In the genomic region with DNA sequence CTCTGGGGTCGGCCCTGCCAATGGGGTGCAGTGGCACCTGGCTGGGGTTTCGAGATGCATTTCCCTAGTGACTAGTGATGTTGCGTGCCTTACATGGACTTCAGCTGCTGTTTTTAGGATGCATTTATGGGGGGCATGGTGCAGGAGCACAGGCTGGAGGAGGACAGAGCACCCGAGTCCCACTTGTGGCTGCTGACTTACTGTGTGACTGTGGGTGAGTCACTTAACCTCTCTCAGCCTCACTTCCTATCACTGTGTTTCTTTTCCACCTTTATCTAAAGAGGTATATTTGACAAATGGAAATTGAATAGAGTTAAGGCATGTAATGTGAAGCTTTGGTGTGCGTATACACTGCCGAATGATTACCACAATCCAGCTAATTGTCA, we compare ENCODE assay signal across 1 cellular context.
TF ChIP-seq lines count a peak whose summit lies in the region.

No MANE protein-coding gene starts in this region.

TF ChIP-seq in HepG2, 621 proteins besides CTCF, POLR2A, EP300 and RAD21:
- TF ChIP-seq ZNF768 (CRISPR knock-in tag; IDR thresholded peaks at IDR 0.05), result peak; percentile 57
- 0 out of 2 replicates have a peak, but pooled peaks have one; percentile 21 for TF ChIP-seq NFKB2 (CRISPR knock-in tag; IDR thresholded peaks at IDR 0.05; ENCODE audit: borderline replicate concordance)
